7 cellular contexts compared by ENCODE assay signal in the genomic region with DNA sequence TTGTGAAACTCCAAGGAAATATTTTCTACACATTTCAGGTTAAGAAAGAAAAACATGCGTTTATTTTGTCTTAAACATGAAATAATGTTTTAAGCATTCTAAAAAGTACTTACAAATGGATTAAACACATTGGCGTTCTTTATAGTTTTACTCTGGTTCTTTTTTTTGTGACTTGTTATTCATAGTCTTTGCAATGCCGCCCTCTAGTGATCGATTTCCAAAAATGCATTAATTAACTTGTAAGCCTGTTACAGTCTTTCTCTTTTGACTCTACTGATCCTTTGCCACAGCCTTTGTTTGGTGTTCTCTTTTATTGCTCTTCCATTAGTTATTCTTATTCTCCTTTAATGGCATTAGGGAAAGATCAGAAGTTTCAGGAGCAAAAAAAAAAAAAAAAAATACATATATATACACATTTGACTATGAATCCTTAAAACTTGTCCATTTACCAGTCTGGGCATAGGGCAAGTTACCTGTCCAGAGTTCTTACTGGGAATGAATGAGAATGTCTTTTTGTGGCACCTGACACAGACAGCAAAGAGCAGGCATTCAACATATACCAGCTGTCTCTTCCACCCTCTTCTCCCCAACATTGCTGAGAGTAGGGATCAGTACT. TPM values are rescaled to one million over a fixed set of nuclear protein-coding genes. Genes with fewer than 3 reads are reported as not detected.
DNase-seq lines count a peak whose midpoint lies in the region; ATAC-seq, FAIRE-seq and TF ChIP-seq lines count a peak whose summit lies in the region.

No MANE protein-coding gene starts in this region.

- H3K27me3 ChIP-seq in ascending aorta = no peaks in the 10 kb centered on the region
- no peaks in the 10 kb centered on the region for H3K27me3 ChIP-seq in tibial artery

- H3K4me3 ChIP-seq in ascending aorta (no peak overlapping the region), tibial artery (no peak overlapping the region)

- ATAC-seq in HG02798 (IDR thresholded peaks at IDR 0.05; ENCODE audit: poor library complexity, unreplicated experiment) = peak; percentile 59
- ATAC-seq in HG02642 (IDR thresholded peaks at IDR 0.05; ENCODE audit: poor library complexity, unreplicated experiment) = no peak

- H3K27ac ChIP-seq in ascending aorta (no peak overlapping the region), tibial artery (peak overlapping the region in 1 of 2 donors; percentile 21)

- DNase-seq in GDM1 (lab: John Stamatoyannopoulos, UW) (peak; percentile 3), NCI-H345 (lab: John Stamatoyannopoulos, UW) (peak; percentile 75), ascending aorta (ENCODE audit: low spot score in 2 of 2) (no peak), tibial artery (no peak)

- TF ChIP-seq CTCF in ascending aorta (IDR thresholded peaks at IDR 0.05) (peak; percentile 22 to 58 (median 55)), tibial artery (IDR thresholded peaks at IDR 0.05) (peak; percentile 50 to 64)

- FAIRE-seq in islet of Langerhans (lab: Jason Lieb, UNC) = peak; percentile 100

- intact Hi-C loops in ascending aorta (cut with DNase I) (loop anchor here (1.0 kb wide), 1 partner anchor 235 kb away; no protein-coding TSS in a partner anchor), tibial artery (cut with DNase I; ENCODE audit: low total_unique reads) (loop anchor here (2.0 kb wide), 1 partner anchor 236 kb away; no protein-coding TSS in a partner anchor)

- H3K4me1 ChIP-seq in ascending aorta (no peaks in the 10 kb centered on the region), tibial artery (peaks cover 0 to 12% (median 0%) of the 10 kb centered on the region in 4 donors)

- H3K36me3 ChIP-seq in ascending aorta = no peaks in the 10 kb centered on the region
- H3K36me3 ChIP-seq in tibial artery = no peaks in the 10 kb centered on the region

- H3K9me3 ChIP-seq in ascending aorta = no peaks in the 10 kb centered on the region
- no peaks in the 10 kb centered on the region for H3K9me3 ChIP-seq in tibial artery

RNA-seq across cellular contexts. Expression of a gene that starts 59.9 kb away (rescaled TPM):
- total RNA-seq in ascending aorta = 3.5 TPM

Comparison
In these comparisons a context has a peak if more than half of its experiments do, and no peak if none do; other contexts are left out.
1. DNase-seq: peak in GDM1 (single experiment) and NCI-H345 (single experiment); none in ascending aorta (0 of 2) and tibial artery (0 of 2).